16 cellular contexts compared by ENCODE assay signal in the genomic region with DNA sequence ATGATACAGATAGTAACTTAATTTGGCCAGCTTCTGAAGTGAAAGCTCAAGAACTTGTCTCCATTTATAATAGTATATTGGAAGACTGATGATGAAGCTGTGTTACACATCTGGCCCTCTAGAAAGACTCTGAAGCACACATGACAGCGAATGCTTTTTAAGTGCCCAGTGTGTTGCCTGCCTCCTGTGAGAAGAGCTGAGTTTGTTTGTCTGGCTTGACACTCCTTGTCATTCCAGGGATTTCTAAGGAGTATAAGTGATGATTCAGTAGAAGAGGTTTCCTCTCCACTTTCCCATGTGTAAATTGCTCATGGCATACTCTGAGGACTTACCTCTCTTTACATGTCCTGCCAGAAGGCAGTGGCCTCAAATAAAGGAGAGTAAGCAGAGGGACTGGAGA. TPM values are rescaled to one million over a fixed set of nuclear protein-coding genes. Genes with fewer than 3 reads are reported as not detected.
A peak's percentile ranks its signal among the peaks of the same experiment; 100 is the strongest.
DNase-seq lines count a peak whose midpoint lies in the region; ATAC-seq and TF ChIP-seq lines count a peak whose summit lies in the region.
"Had no signal": no experiment of that assay in that cellular context is flagged by ENCODE, and none has a peak within 500 bp of the region (broad histone marks: within the 10 kb centered on the region; RNA-seq: fewer than 3 reads in every experiment).

No MANE protein-coding gene starts in this region.

- no peak overlapping the region for H3K4me2 ChIP-seq in smooth muscle cell

- H3K79me2 ChIP-seq in smooth muscle cell (ENCODE audit: low read depth): peaks cover 29% of the 10 kb centered on the region

- H3K27me3 ChIP-seq in smooth muscle cell (ENCODE audit: low read depth) (no peaks in the 10 kb centered on the region), transverse colon (no peaks in the 10 kb centered on the region)
- H3K27me3 ChIP-seq: stomach had no signal

- no peak overlapping the region for H2AFZ ChIP-seq in smooth muscle cell (ENCODE audit: low read depth)

- peaks cover 51% of the 10 kb centered on the region for H4K20me1 ChIP-seq in smooth muscle cell (ENCODE audit: low read depth)

- no peak overlapping the region for H3K4me3 ChIP-seq in smooth muscle cell
- no peak overlapping the region for H3K4me3 ChIP-seq in transverse colon
- H3K4me3 ChIP-seq: stomach had no signal

- TF ChIP-seq CTCF in smooth muscle cell (IDR thresholded peaks at IDR 0.05; ENCODE audit: borderline replicate concordance, insufficient read depth, poor library complexity, severe bottlenecking) (no peak), transverse colon (IDR thresholded peaks at IDR 0.05) (no peak)

- H3F3A ChIP-seq in smooth muscle cell (ENCODE audit: low read depth): peaks cover 6% of the 10 kb centered on the region

- WGBS in smooth muscle cell (ENCODE audit: low lambda C conversion rate): 83% methylated on average over 1 of the region's 1 CpG
- WGBS in transverse colon (ENCODE audit: low coverage in 1 of 2), 2 donors: 100% methylated on average over 1 of the region's 1 CpG

- no peak overlapping the region for H3K9ac ChIP-seq in smooth muscle cell (ENCODE audit: low read depth)

- DNase-seq in GM04504 (ENCODE audit: low read depth) (peak; percentile 36), SW 1271 (lab: John Stamatoyannopoulos, UW) (peak; percentile 63 to 80), hepatic stellate cell (ENCODE audit: low spot score) (peak; percentile 36), smooth muscle cell (lab: John Stamatoyannopoulos, UW; ENCODE audit: unreplicated experiment) (no peak), 8988T (no peak), transverse colon (no peak)
- DNase-seq: activated CD4-positive, alpha-beta T cell treated with anti-CD3 and anti-CD28 coated beads for 48 hours; activated T-cell treated with anti-CD3 and anti-CD28 coated beads, Interleukin-2, amount 50 U/mL, for 72 hours; Caco-2; naive B cell; NCI-H345; PC-3; stomach; T-helper 2 cell had no signal

- intact Hi-C loops in transverse colon (cut with DNase I; ENCODE audit: low total_unique reads): no loop called here

- in situ Hi-C loops in transverse colon (cut with MboI; ENCODE audit: low pct_ligation_motif_present in 1 of 4, low pct_unique_long_range_greater_than_20kb in 1 of 4, low sequenced_read_pairs in 3 of 4): no loop called here

- ATAC-seq in GM18873 (IDR thresholded peaks at IDR 0.05; ENCODE audit: low FRiP score, unreplicated experiment) (no peak), HG02852 (IDR thresholded peaks at IDR 0.05; ENCODE audit: unreplicated experiment) (no peak)
- ATAC-seq: activated T-cell treated with anti-CD3 and anti-CD28 coated beads, Interleukin-2, amount 50 U/mL, for 72 hours; PC-3 had no signal

- no peak for TF ChIP-seq POLR2A in transverse colon (IDR thresholded peaks at IDR 0.05)

- H3K9me3 ChIP-seq in smooth muscle cell (replicated peaks; ENCODE audit: low read depth) (no peaks in the 10 kb centered on the region), transverse colon (no peaks in the 10 kb centered on the region)
- H3K9me3 ChIP-seq: Caco-2, stomach had no signal

- peaks cover 5% of the 10 kb centered on the region for H3K36me3 ChIP-seq in smooth muscle cell (ENCODE audit: low read depth)
- H3K36me3 ChIP-seq in transverse colon: peaks cover 0 to 33% (median 11%) of the 10 kb centered on the region in 4 donors

- no peak for TF ChIP-seq EP300 in transverse colon (IDR thresholded peaks at IDR 0.05; ENCODE audit: low read depth)

- H3K4me1 ChIP-seq in smooth muscle cell (ENCODE audit: low read depth) (peaks cover 2% of the 10 kb centered on the region), transverse colon (peaks cover 0 to 10% (median 3%) of the 10 kb centered on the region in 4 donors)
- H3K4me1 ChIP-seq: Caco-2 had no signal

- peak overlapping the region; percentile 71 for H3K27ac ChIP-seq in smooth muscle cell (ENCODE audit: low read depth)
- no peak overlapping the region for H3K27ac ChIP-seq in transverse colon
- H3K27ac ChIP-seq: stomach had no signal

RNA-seq across cellular contexts. Expression of a gene that starts 30.4 kb away (rescaled TPM):
- 0.22 and 0.81 TPM in 2 replicates for total RNA-seq in smooth muscle cell
- 0.76 and 0.95 TPM in 2 replicates for polyA plus RNA-seq in smooth muscle cell
- 1 to 10 TPM in 2 of 4 donors, under 1 TPM in 1, not detected in 1; 0.32 to 1.5 (median 1.1) TPM for total RNA-seq in transverse colon
- total RNA-seq: Caco-2, PC-3 had no signal

Comparison
In these comparisons a context has a peak if more than half of its experiments do, and no peak if none do; other contexts are left out.
1. DNase-seq: peak in GM04504 (single experiment), SW 1271 (2 of 2) and hepatic stellate cell (single experiment); none in smooth muscle cell (single experiment), 8988T (single experiment) and transverse colon (single experiment).